Comparison of ENCODE assay signal across 2 cellular contexts in the genomic region with DNA sequence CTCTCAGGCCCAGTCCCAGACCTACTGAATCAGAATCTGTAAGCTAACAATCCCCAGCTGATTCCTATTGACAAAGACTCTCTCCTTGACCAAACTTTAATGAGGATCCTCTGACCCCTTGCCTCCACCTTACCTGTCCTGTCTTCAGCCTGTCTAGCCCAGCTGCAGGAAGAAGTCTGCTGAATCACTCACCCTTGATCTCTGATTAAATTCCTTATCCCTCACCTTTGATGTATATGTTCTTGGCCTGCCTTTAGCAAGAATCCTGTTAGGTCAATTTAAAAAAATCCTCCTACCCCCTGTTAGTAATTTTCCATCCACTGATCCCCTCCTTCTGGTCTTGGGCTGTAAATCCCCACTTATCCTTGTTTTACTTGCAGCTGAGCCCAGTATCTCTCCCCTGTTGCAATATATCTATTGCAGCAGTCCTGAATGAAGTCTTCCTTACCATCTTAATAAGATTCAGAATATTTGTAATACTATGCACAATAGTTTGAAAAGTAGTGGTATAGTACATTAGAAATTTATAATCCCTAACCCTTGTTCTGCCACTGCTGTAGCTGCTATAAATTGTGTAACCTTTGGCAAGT.
TF ChIP-seq lines count a peak whose summit lies in the region.

No MANE protein-coding gene starts in this region.

TF ChIP-seq in GM23338, 12 proteins besides CTCF, POLR2A, EP300 and RAD21 (continues in another document):
- TF ChIP-seq, protein P1, sequence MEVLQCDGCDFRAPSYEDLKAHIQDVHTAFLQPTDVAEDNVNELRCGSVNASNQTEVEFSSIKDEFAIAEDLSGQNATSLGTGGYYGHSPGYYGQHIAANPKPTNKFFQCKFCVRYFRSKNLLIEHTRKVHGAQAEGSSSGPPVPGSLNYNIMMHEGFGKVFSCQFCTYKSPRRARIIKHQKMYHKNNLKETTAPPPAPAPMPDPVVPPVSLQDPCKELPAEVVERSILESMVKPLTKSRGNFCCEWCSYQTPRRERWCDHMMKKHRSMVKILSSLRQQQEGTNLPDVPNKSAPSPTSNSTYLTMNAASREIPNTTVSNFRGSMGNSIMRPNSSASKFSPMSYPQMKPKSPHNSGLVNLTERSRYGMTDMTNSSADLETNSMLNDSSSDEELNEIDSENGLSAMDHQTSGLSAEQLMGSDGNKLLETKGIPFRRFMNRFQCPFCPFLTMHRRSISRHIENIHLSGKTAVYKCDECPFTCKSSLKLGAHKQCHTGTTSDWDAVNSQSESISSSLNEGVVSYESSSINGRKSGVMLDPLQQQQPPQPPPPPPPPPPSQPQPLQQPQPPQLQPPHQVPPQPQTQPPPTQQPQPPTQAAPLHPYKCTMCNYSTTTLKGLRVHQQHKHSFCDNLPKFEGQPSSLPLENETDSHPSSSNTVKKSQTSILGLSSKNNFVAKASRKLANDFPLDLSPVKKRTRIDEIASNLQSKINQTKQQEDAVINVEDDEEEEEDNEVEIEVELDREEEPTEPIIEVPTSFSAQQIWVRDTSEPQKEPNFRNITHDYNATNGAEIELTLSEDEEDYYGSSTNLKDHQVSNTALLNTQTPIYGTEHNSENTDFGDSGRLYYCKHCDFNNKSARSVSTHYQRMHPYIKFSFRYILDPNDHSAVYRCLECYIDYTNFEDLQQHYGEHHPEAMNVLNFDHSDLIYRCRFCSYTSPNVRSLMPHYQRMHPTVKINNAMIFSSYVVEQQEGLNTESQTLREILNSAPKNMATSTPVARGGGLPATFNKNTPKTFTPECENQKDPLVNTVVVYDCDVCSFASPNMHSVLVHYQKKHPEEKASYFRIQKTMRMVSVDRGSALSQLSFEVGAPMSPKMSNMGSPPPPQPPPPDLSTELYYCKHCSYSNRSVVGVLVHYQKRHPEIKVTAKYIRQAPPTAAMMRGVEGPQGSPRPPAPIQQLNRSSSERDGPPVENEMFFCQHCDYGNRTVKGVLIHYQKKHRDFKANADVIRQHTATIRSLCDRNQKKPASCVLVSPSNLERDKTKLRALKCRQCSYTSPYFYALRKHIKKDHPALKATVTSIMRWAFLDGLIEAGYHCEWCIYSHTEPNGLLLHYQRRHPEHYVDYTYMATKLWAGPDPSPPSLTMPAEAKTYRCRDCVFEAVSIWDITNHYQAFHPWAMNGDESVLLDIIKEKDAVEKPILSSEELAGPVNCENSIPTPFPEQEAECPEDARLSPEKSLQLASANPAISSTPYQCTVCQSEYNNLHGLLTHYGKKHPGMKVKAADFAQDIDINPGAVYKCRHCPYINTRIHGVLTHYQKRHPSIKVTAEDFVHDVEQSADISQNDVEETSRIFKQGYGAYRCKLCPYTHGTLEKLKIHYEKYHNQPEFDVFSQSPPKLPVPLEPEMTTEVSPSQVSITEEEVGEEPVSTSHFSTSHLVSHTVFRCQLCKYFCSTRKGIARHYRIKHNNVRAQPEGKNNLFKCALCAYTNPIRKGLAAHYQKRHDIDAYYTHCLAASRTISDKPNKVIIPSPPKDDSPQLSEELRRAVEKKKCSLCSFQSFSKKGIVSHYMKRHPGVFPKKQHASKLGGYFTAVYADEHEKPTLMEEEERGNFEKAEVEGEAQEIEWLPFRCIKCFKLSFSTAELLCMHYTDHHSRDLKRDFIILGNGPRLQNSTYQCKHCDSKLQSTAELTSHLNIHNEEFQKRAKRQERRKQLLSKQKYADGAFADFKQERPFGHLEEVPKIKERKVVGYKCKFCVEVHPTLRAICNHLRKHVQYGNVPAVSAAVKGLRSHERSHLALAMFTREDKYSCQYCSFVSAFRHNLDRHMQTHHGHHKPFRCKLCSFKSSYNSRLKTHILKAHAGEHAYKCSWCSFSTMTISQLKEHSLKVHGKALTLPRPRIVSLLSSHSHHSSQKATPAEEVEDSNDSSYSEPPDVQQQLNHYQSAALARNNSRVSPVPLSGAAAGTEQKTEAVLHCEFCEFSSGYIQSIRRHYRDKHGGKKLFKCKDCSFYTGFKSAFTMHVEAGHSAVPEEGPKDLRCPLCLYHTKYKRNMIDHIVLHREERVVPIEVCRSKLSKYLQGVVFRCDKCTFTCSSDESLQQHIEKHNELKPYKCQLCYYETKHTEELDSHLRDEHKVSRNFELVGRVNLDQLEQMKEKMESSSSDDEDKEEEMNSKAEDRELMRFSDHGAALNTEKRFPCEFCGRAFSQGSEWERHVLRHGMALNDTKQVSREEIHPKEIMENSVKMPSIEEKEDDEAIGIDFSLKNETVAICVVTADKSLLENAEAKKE (CRISPR knock-in tag; IDR thresholded peaks at IDR 0.05): no peak
- TF ChIP-seq JUNB (IDR thresholded peaks at IDR 0.05; ENCODE audit: unreplicated experiment) (no peak), STAT1 (IDR thresholded peaks at IDR 0.05; ENCODE audit: unreplicated experiment) (no peak), NANOG (IDR thresholded peaks at IDR 0.05; ENCODE audit: borderline replicate concordance) (no peak), EZH2 (IDR thresholded peaks at IDR 0.05; ENCODE audit: low read depth, unreplicated experiment) (no peak), CREB1 (CRISPR knock-in tag; IDR thresholded peaks at IDR 0.05; ENCODE audit: low read depth) (no peak), ZNF114 (CRISPR knock-in tag; IDR thresholded peaks at IDR 0.05) (no peak), ZNF331 (CRISPR knock-in tag; IDR thresholded peaks at IDR 0.05; ENCODE audit: low read depth) (no peak), EZH2phosphoT487 (IDR thresholded peaks at IDR 0.05; ENCODE audit: unreplicated experiment) (no peak), POLR2AphosphoS5 (IDR thresholded peaks at IDR 0.05; ENCODE audit: low read depth) (no peak)
- TF ChIP-seq, protein P2, sequence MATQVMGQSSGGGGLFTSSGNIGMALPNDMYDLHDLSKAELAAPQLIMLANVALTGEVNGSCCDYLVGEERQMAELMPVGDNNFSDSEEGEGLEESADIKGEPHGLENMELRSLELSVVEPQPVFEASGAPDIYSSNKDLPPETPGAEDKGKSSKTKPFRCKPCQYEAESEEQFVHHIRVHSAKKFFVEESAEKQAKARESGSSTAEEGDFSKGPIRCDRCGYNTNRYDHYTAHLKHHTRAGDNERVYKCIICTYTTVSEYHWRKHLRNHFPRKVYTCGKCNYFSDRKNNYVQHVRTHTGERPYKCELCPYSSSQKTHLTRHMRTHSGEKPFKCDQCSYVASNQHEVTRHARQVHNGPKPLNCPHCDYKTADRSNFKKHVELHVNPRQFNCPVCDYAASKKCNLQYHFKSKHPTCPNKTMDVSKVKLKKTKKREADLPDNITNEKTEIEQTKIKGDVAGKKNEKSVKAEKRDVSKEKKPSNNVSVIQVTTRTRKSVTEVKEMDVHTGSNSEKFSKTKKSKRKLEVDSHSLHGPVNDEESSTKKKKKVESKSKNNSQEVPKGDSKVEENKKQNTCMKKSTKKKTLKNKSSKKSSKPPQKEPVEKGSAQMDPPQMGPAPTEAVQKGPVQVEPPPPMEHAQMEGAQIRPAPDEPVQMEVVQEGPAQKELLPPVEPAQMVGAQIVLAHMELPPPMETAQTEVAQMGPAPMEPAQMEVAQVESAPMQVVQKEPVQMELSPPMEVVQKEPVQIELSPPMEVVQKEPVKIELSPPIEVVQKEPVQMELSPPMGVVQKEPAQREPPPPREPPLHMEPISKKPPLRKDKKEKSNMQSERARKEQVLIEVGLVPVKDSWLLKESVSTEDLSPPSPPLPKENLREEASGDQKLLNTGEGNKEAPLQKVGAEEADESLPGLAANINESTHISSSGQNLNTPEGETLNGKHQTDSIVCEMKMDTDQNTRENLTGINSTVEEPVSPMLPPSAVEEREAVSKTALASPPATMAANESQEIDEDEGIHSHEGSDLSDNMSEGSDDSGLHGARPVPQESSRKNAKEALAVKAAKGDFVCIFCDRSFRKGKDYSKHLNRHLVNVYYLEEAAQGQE (IDR thresholded peaks at IDR 0.05; ENCODE audit: unreplicated experiment): no peak

TF ChIP-seq in endothelial cell of umbilical vein, 7 proteins besides CTCF, POLR2A, EP300 and RAD21:
- TF ChIP-seq POLR2AphosphoS5 (IDR thresholded peaks at IDR 0.05; ENCODE audit: insufficient read depth, low read depth, low read length): no peak
- no peak for TF ChIP-seq GATA2 (IDR thresholded peaks at IDR 0.05; ENCODE audit: insufficient read depth, insufficient read length, low read depth, low read length)
- TF ChIP-seq, protein P3, sequence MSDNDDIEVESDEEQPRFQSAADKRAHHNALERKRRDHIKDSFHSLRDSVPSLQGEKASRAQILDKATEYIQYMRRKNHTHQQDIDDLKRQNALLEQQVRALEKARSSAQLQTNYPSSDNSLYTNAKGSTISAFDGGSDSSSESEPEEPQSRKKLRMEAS (IDR thresholded peaks at IDR 0.05; ENCODE audit: insufficient read depth, insufficient read length): no peak
- TF ChIP-seq JUN (IDR thresholded peaks at IDR 0.05; ENCODE audit: borderline replicate concordance, insufficient read depth, insufficient read length, low read depth): no peak
- TF ChIP-seq MYC (IDR thresholded peaks at IDR 0.05; ENCODE audit: low read depth, low read length): no peak
- no peak for TF ChIP-seq FOS (IDR thresholded peaks at IDR 0.05; ENCODE audit: borderline replicate concordance, insufficient read depth, low read length)
- TF ChIP-seq EZH2 (IDR thresholded peaks at IDR 0.05; ENCODE audit: borderline replicate concordance, low read depth, low read length, severe bottlenecking): no peak
TF ChIP-seq in endothelial cell of umbilical vein: peak in this region for 0.
